Comparison of ENCODE assay signal across 33 cellular contexts in the genomic region with DNA sequence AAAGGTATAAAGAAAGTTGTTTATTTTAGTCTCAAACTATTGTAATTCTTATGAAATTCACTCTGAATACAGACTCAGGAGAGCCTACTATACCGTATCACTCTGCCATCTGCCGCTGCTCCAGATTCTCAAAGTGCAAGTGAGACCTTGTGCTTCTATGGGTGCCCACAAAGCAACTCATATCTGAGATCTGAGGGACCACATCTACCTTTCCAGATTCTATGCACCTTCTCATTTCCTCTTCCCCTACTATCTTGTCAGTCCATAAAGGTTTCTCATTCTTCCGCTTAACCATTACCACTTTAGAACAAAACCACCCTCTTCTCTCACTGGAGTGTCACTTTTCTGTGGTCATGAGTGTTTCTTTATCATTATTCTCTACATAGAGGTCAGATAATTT.
"Had no signal": no experiment of that assay in that cellular context is flagged by ENCODE, and none has a peak within 500 bp of the region (broad histone marks: within the 10 kb centered on the region; RNA-seq: fewer than 3 reads in every experiment).

No MANE protein-coding gene starts in this region.

- FAIRE-seq: bronchial epithelial cell, TTC549 had no signal

- DNase-seq: activated B cell treated with CpG ODN at 0.5 μM for 24 hours; activated CD4-positive, alpha-beta memory T cell treated with anti-CD3 and anti-CD28 coated beads for 36 hours; activated CD4-positive, alpha-beta T cell treated with anti-CD3 and anti-CD28 coated beads for 4 hours; activated CD4-positive, alpha-beta T cell treated with anti-CD3 and anti-CD28 coated beads, Interleukin-2, amount 10 ng/mL, durations not matched to agents 24 days and 14 days; activated CD4-positive, alpha-beta T cell treated with anti-CD3 and anti-CD28 coated beads, Interleukin-2, amount 50 U/mL, for 1 hour; activated CD4-positive, alpha-beta T cell treated with anti-CD3 and anti-CD28 coated beads, Interleukin-2, amount 50 U/mL, for 4 hours; activated CD4-positive, CD25-positive, alpha-beta regulatory T cell treated with anti-CD3 and anti-CD28 coated beads, Interleukin-2, amount 50 U/mL, for 72 hours; activated CD8-positive, alpha-beta memory T cell treated with anti-CD3 and anti-CD28 coated beads, Interleukin-2, amount 50 U/mL, for 4 hours; activated CD8-positive, alpha-beta T cell treated with anti-CD3 and anti-CD28 coated beads for 36 hours; activated effector memory CD4-positive, alpha-beta T cell treated with anti-CD3 and anti-CD28 coated beads, Interleukin-2, amount 50 U/mL, for 16 hours; activated gamma-delta T cell treated with Interleukin-2 at 50 U/mL for 16 hours; activated naive CD4-positive, alpha-beta T cell; activated naive CD4-positive, alpha-beta T cell treated with anti-CD3 and anti-CD28 coated beads for 36 hours; activated naive CD4-positive, alpha-beta T cell treated with anti-CD3 and anti-CD28 coated beads, Interleukin-2, amount 50 U/mL, for 16 hours; activated naive CD8-positive, alpha-beta T cell treated with anti-CD3 and anti-CD28 coated beads for 36 hours; activated T-cell treated with anti-CD3 and anti-CD28 coated beads for 4 hours; activated T-cell treated with anti-CD3 and anti-CD28 coated beads, Interleukin-2, amount 50 U/mL, for 1 hour; activated T-cell treated with anti-CD3 and anti-CD28 coated beads, Interleukin-2, amount 50 U/mL, for 4 hours; activated T-cell treated with anti-CD3 and anti-CD28 coated beads, Interleukin-2, amount 50 U/mL, for 72 hours; adrenal gland; amniotic stem cell; aorta; caudate nucleus; cerebellar nuclear complex; colonic mucosa; T-helper 2 cell; T-helper 9 cell had no signal

- H3K27ac ChIP-seq: adrenal gland, cardiac muscle cell, colonic mucosa, VCaP had no signal

- H3K36me3 ChIP-seq: adrenal gland, cardiac muscle cell, colonic mucosa had no signal

- H3K4me3 ChIP-seq: adrenal gland, cardiac muscle cell, colonic mucosa had no signal

- H3K27me3 ChIP-seq: adrenal gland, cardiac muscle cell, colonic mucosa had no signal

- ATAC-seq: activated CD8-positive, alpha-beta T cell treated with anti-CD3 and anti-CD28 coated beads for 36 hours; activated naive CD4-positive, alpha-beta T cell treated with anti-CD3 and anti-CD28 coated beads, Interleukin-2, amount 50 U/mL, for 72 hours; activated T-cell treated with anti-CD3 and anti-CD28 coated beads, Interleukin-2, amount 50 U/mL, for 4 hours; activated T-cell treated with anti-CD3 and anti-CD28 coated beads, Interleukin-2, amount 50 U/mL, for 72 hours; activated T-helper 17 cell treated with anti-CD3 and anti-CD28 coated beads, Interleukin-2, amount 50 U/mL, for 72 hours had no signal

- H3K4me1 ChIP-seq: adrenal gland, colonic mucosa had no signal

- H3K9me3 ChIP-seq: adrenal gland, colonic mucosa had no signal
